ENCODE assay signal across 34 cellular contexts in genomic region chr5:72703876-72704275, GRCh38.
"Had no signal": no experiment of that assay in that cellular context is flagged by ENCODE, and none has a peak within 500 bp of the region (broad histone marks: within the 10 kb centered on the region; RNA-seq: fewer than 3 reads in every experiment).

No MANE protein-coding gene starts in this region.

- H3K27me3 ChIP-seq: MG63 had no signal

- H3K4me3 ChIP-seq: MG63 had no signal

- H3K9ac ChIP-seq: KMS-11 had no signal

- H3K36me3 ChIP-seq: MG63 had no signal

- H3K4me2 ChIP-seq: KMS-11 had no signal

- H3K27ac ChIP-seq: KMS-11 had no signal

- DNase-seq: Karpas-422, Kasumi-1, MG63, MM.1S, MV-4-11, NCI-H1048, NCI-H1092, NCI-H1092 treated with DMSO at 0.1 percent for 48 hours, NCI-H1105, NCI-H1105 treated with DMSO at 0.1 percent for 48 hours, NCI-H1417, NCI-H1417 treated with DMSO at 0.1 percent for 48 hours, NCI-H1436 treated with DMSO at 0.1 percent for 48 hours, NCI-H146, NCI-H1694, NCI-H1694 treated with DMSO at 0.1 percent for 48 hours, NCI-H187, NCI-H187 treated with DMSO at 0.1 percent for 48 hours, NCI-H1930, NCI-H2029, NCI-H2029 treated with DMSO at 0.1 percent for 48 hours, NCI-H2081, NCI-H2081 treated with DMSO at 0.1 percent for 48 hours, NCI-H2107, NCI-H2171, NCI-H2171 treated with DMSO at 0.1 percent for 48 hours, NCI-H2227 treated with DMSO at 0.1 percent for 48 hours, NCI-H226, NCI-H345, NCI-H446, NCI-H446 treated with DMSO at 0.1 percent for 48 hours, NCI-H510A, NCI-H510A treated with DMSO at 0.1 percent for 48 hours had no signal

- H3K9me3 ChIP-seq: MG63 had no signal
